In the genomic region with DNA sequence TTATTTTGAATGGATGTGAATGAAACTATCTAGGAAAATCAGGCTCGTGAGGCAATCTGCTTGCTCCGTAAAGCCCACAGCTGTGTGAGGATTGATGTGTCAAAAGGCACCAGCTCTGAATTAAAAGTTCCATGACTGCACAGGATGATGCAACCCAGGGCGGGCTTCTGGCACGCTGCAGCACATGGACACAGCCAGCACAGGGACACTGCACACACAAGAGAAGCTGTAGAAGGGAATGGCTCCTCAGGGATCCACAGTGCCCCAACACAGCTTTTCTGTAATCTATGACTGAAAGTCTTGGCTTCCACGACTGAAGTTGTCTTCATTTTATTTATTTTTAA, we compare ENCODE assay signal across 1 cellular context.
A peak's percentile ranks its signal among the peaks of the same experiment; 100 is the strongest.
TF ChIP-seq lines count a peak whose summit lies in the region.

No MANE protein-coding gene starts in this region.

TF ChIP-seq in K562, 482 proteins besides CTCF, POLR2A, EP300 and RAD21 (continued from another document):
- TF ChIP-seq, protein P1, sequence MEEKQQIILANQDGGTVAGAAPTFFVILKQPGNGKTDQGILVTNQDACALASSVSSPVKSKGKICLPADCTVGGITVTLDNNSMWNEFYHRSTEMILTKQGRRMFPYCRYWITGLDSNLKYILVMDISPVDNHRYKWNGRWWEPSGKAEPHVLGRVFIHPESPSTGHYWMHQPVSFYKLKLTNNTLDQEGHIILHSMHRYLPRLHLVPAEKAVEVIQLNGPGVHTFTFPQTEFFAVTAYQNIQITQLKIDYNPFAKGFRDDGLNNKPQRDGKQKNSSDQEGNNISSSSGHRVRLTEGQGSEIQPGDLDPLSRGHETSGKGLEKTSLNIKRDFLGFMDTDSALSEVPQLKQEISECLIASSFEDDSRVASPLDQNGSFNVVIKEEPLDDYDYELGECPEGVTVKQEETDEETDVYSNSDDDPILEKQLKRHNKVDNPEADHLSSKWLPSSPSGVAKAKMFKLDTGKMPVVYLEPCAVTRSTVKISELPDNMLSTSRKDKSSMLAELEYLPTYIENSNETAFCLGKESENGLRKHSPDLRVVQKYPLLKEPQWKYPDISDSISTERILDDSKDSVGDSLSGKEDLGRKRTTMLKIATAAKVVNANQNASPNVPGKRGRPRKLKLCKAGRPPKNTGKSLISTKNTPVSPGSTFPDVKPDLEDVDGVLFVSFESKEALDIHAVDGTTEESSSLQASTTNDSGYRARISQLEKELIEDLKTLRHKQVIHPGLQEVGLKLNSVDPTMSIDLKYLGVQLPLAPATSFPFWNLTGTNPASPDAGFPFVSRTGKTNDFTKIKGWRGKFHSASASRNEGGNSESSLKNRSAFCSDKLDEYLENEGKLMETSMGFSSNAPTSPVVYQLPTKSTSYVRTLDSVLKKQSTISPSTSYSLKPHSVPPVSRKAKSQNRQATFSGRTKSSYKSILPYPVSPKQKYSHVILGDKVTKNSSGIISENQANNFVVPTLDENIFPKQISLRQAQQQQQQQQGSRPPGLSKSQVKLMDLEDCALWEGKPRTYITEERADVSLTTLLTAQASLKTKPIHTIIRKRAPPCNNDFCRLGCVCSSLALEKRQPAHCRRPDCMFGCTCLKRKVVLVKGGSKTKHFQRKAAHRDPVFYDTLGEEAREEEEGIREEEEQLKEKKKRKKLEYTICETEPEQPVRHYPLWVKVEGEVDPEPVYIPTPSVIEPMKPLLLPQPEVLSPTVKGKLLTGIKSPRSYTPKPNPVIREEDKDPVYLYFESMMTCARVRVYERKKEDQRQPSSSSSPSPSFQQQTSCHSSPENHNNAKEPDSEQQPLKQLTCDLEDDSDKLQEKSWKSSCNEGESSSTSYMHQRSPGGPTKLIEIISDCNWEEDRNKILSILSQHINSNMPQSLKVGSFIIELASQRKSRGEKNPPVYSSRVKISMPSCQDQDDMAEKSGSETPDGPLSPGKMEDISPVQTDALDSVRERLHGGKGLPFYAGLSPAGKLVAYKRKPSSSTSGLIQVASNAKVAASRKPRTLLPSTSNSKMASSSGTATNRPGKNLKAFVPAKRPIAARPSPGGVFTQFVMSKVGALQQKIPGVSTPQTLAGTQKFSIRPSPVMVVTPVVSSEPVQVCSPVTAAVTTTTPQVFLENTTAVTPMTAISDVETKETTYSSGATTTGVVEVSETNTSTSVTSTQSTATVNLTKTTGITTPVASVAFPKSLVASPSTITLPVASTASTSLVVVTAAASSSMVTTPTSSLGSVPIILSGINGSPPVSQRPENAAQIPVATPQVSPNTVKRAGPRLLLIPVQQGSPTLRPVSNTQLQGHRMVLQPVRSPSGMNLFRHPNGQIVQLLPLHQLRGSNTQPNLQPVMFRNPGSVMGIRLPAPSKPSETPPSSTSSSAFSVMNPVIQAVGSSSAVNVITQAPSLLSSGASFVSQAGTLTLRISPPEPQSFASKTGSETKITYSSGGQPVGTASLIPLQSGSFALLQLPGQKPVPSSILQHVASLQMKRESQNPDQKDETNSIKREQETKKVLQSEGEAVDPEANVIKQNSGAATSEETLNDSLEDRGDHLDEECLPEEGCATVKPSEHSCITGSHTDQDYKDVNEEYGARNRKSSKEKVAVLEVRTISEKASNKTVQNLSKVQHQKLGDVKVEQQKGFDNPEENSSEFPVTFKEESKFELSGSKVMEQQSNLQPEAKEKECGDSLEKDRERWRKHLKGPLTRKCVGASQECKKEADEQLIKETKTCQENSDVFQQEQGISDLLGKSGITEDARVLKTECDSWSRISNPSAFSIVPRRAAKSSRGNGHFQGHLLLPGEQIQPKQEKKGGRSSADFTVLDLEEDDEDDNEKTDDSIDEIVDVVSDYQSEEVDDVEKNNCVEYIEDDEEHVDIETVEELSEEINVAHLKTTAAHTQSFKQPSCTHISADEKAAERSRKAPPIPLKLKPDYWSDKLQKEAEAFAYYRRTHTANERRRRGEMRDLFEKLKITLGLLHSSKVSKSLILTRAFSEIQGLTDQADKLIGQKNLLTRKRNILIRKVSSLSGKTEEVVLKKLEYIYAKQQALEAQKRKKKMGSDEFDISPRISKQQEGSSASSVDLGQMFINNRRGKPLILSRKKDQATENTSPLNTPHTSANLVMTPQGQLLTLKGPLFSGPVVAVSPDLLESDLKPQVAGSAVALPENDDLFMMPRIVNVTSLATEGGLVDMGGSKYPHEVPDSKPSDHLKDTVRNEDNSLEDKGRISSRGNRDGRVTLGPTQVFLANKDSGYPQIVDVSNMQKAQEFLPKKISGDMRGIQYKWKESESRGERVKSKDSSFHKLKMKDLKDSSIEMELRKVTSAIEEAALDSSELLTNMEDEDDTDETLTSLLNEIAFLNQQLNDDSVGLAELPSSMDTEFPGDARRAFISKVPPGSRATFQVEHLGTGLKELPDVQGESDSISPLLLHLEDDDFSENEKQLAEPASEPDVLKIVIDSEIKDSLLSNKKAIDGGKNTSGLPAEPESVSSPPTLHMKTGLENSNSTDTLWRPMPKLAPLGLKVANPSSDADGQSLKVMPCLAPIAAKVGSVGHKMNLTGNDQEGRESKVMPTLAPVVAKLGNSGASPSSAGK (IDR thresholded peaks at IDR 0.05), result peak; percentile 81
- TF ChIP-seq U2AF2 (optimal IDR thresholded peaks at IDR 0.05; ENCODE audit: low read depth, low read length) (no peak), CEBPG (CRISPR knock-in tag; IDR thresholded peaks at IDR 0.05) (no peak), CEBPG (tag; conservative IDR thresholded peaks at IDR 0.05 in 1 of 2, IDR thresholded peaks at IDR 0.05 in 1 of 2) (peak; percentile 56 to 69; a peak in 2 of 4 replicates), ZNF134 (CRISPR knock-in tag; conservative IDR thresholded peaks at IDR 0.05) (no peak), TCFL5 (CRISPR knock-in tag; conservative IDR thresholded peaks at IDR 0.05) (no peak), JUND (IDR thresholded peaks at IDR 0.05; ENCODE audit: borderline replicate concordance, low read depth, low read length) (peak; percentile 39; the same call in 1 of the 2 replicates), JUND (tag; IDR thresholded peaks at IDR 0.05; ENCODE audit: borderline replicate concordance, low read depth, low read length) (no peak), CBX3 (IDR thresholded peaks at IDR 0.05; ENCODE audit: borderline replicate concordance in 1 of 2, low read length in 2 of 2) (no peak), DMBX1 (CRISPR knock-in tag; IDR thresholded peaks at IDR 0.05; ENCODE audit: borderline replicate concordance) (no peak; the same call in 1 of the 2 replicates), MYC (IDR thresholded peaks at IDR 0.05; ENCODE audit: low read depth, low read length) (peak; percentile 67), MYC (CRISPR knock-in tag; IDR thresholded peaks at IDR 0.05; ENCODE audit: borderline replicate concordance, low read depth) (no peak), RBM14 (IDR thresholded peaks at IDR 0.05; ENCODE audit: borderline replicate concordance, insufficient read depth, low read depth, low read length) (no peak), ATF7 (IDR thresholded peaks at IDR 0.05) (peak; percentile 12; the same call in 1 of the 2 replicates), CXXC5 (CRISPR knock-in tag; IDR thresholded peaks at IDR 0.05) (no peak), ZNF561 (CRISPR knock-in tag; conservative IDR thresholded peaks at IDR 0.05) (no peak), GTF2F1 (IDR thresholded peaks at IDR 0.05; ENCODE audit: low read depth, low read length) (no peak), ZNF717 (CRISPR knock-in tag; IDR thresholded peaks at IDR 0.05) (no peak), YBX1 (IDR thresholded peaks at IDR 0.05) (no peak), CEBPB (tag; IDR thresholded peaks at IDR 0.05) (peak; percentile 20; the same call in 1 of the 2 replicates), ASH1L (IDR thresholded peaks at IDR 0.05; ENCODE audit: borderline replicate concordance, low read depth, partially characterized antibody) (no peak), STAT5A (IDR thresholded peaks at IDR 0.05; ENCODE audit: borderline replicate concordance, low read length) (no peak)
- TF ChIP-seq, protein P2, sequence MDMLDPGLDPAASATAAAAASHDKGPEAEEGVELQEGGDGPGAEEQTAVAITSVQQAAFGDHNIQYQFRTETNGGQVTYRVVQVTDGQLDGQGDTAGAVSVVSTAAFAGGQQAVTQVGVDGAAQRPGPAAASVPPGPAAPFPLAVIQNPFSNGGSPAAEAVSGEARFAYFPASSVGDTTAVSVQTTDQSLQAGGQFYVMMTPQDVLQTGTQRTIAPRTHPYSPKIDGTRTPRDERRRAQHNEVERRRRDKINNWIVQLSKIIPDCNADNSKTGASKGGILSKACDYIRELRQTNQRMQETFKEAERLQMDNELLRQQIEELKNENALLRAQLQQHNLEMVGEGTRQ (CRISPR knock-in tag; IDR thresholded peaks at IDR 0.05), result no peak
- TF ChIP-seq, protein P3, sequence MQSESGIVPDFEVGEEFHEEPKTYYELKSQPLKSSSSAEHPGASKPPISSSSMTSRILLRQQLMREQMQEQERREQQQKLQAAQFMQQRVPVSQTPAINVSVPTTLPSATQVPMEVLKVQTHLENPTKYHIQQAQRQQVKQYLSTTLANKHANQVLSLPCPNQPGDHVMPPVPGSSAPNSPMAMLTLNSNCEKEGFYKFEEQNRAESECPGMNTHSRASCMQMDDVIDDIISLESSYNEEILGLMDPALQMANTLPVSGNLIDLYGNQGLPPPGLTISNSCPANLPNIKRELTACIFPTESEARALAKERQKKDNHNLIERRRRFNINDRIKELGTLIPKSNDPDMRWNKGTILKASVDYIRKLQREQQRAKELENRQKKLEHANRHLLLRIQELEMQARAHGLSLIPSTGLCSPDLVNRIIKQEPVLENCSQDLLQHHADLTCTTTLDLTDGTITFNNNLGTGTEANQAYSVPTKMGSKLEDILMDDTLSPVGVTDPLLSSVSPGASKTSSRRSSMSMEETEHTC (IDR thresholded peaks at IDR 0.05), result no peak
- TF ChIP-seq, protein P4, sequence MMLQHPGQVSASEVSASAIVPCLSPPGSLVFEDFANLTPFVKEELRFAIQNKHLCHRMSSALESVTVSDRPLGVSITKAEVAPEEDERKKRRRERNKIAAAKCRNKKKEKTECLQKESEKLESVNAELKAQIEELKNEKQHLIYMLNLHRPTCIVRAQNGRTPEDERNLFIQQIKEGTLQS (IDR thresholded peaks at IDR 0.05), result peak; percentile 80
- TF ChIP-seq, protein P4 (CRISPR knock-in tag; conservative IDR thresholded peaks at IDR 0.05), result no peak
- TF ChIP-seq, protein P5, sequence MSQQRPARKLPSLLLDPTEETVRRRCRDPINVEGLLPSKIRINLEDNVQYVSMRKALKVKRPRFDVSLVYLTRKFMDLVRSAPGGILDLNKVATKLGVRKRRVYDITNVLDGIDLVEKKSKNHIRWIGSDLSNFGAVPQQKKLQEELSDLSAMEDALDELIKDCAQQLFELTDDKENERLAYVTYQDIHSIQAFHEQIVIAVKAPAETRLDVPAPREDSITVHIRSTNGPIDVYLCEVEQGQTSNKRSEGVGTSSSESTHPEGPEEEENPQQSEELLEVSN (IDR thresholded peaks at IDR 0.05; ENCODE audit: borderline replicate concordance in 1 of 2, extremely low read depth in 1 of 2, insufficient read depth in 1 of 2, insufficient read length in 1 of 2, low read depth in 1 of 2, low read length in 1 of 2, poor library complexity in 1 of 2, severe bottlenecking in 1 of 2), result peak in 1 of 2 experiments; percentile 69
- TF ChIP-seq, protein P6, sequence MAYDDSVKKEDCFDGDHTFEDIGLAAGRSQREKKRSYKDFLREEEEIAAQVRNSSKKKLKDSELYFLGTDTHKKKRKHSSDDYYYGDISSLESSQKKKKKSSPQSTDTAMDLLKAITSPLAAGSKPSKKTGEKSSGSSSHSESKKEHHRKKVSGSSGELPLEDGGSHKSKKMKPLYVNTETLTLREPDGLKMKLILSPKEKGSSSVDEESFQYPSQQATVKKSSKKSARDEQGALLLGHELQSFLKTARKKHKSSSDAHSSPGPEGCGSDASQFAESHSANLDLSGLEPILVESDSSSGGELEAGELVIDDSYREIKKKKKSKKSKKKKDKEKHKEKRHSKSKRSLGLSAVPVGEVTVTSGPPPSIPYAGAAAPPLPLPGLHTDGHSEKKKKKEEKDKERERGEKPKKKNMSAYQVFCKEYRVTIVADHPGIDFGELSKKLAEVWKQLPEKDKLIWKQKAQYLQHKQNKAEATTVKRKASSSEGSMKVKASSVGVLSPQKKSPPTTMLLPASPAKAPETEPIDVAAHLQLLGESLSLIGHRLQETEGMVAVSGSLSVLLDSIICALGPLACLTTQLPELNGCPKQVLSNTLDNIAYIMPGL (CRISPR knock-in tag; IDR thresholded peaks at IDR 0.05), result no peak
- TF ChIP-seq, protein P7, sequence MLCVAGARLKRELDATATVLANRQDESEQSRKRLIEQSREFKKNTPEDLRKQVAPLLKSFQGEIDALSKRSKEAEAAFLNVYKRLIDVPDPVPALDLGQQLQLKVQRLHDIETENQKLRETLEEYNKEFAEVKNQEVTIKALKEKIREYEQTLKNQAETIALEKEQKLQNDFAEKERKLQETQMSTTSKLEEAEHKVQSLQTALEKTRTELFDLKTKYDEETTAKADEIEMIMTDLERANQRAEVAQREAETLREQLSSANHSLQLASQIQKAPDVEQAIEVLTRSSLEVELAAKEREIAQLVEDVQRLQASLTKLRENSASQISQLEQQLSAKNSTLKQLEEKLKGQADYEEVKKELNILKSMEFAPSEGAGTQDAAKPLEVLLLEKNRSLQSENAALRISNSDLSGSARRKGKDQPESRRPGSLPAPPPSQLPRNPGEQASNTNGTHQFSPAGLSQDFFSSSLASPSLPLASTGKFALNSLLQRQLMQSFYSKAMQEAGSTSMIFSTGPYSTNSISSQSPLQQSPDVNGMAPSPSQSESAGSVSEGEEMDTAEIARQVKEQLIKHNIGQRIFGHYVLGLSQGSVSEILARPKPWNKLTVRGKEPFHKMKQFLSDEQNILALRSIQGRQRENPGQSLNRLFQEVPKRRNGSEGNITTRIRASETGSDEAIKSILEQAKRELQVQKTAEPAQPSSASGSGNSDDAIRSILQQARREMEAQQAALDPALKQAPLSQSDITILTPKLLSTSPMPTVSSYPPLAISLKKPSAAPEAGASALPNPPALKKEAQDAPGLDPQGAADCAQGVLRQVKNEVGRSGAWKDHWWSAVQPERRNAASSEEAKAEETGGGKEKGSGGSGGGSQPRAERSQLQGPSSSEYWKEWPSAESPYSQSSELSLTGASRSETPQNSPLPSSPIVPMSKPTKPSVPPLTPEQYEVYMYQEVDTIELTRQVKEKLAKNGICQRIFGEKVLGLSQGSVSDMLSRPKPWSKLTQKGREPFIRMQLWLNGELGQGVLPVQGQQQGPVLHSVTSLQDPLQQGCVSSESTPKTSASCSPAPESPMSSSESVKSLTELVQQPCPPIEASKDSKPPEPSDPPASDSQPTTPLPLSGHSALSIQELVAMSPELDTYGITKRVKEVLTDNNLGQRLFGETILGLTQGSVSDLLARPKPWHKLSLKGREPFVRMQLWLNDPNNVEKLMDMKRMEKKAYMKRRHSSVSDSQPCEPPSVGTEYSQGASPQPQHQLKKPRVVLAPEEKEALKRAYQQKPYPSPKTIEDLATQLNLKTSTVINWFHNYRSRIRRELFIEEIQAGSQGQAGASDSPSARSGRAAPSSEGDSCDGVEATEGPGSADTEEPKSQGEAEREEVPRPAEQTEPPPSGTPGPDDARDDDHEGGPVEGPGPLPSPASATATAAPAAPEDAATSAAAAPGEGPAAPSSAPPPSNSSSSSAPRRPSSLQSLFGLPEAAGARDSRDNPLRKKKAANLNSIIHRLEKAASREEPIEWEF (CRISPR knock-in tag; IDR thresholded peaks at IDR 0.05), result no peak
- TF ChIP-seq, protein P8, sequence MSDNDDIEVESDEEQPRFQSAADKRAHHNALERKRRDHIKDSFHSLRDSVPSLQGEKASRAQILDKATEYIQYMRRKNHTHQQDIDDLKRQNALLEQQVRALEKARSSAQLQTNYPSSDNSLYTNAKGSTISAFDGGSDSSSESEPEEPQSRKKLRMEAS (CRISPR knock-in tag; IDR thresholded peaks at IDR 0.05), result no peak
